21 cellular contexts compared by ENCODE assay signal in genomic region chr16:83308414-83308813, GRCh38.
"Had no signal": no experiment of that assay in that cellular context is flagged by ENCODE, and none has a peak within 500 bp of the region (broad histone marks: within the 10 kb centered on the region; RNA-seq: fewer than 3 reads in every experiment).

No MANE protein-coding gene starts in this region.

- H3K36me3 ChIP-seq: neutrophil, stomach, upper lobe of left lung had no signal

- H3K27ac ChIP-seq: body of pancreas, hepatocyte, neutrophil, parathyroid adenoma, stomach, upper lobe of left lung had no signal

- H3K36me3 Mint-ChIP-seq: activated naive CD4-positive, alpha-beta T cell treated with anti-CD3 and anti-CD28 coated beads, Interleukin-2, amount 50 U/mL, for 72 hours; natural killer cell had no signal

- H3K4me2 ChIP-seq: hepatocyte had no signal

- H3K4me1 Mint-ChIP-seq: activated CD4-positive, alpha-beta T cell treated with anti-CD3 and anti-CD28 coated beads, Interleukin-2, amount 10 ng/mL, durations not matched to agents 24 days and 14 days; activated T-helper 17 cell treated with anti-CD3 and anti-CD28 coated beads, Interleukin-2, amount 50 U/mL, for 72 hours; central memory CD8-positive, alpha-beta T cell; natural killer cell had no signal

- H3K9ac ChIP-seq: parathyroid adenoma had no signal

- DNase-seq: activated CD4-positive, alpha-beta T cell treated with anti-CD3 and anti-CD28 coated beads, Interleukin-2, amount 10 ng/mL, durations not matched to agents 24 days and 14 days; activated CD8-positive, alpha-beta T cell treated with anti-CD3 and anti-CD28 coated beads for 36 hours; body of pancreas; glutamatergic neuron; left ventricle myocardium superior; mammary epithelial cell; midbrain; natural killer cell; right cardiac atrium; stimulated activated CD4-positive, alpha-beta T cell treated with anti-CD3 and anti-CD28 coated beads, Interleukin-1b, Interleukin-23, amount 100 ng/mL, for 48 hours; stomach; upper lobe of left lung had no signal

- H3K79me2 ChIP-seq: hepatocyte, parathyroid adenoma had no signal

- H3K27me3 Mint-ChIP-seq: activated CD4-positive, alpha-beta T cell treated with anti-CD3 and anti-CD28 coated beads, Interleukin-2, amount 10 ng/mL, durations not matched to agents 24 days and 14 days had no signal

- H3K4me3 ChIP-seq: body of pancreas, coronary artery, hepatocyte, stomach, upper lobe of left lung had no signal

- H2AFZ ChIP-seq: hepatocyte, parathyroid adenoma had no signal

- ATAC-seq: activated CD8-positive, alpha-beta T cell treated with anti-CD3 and anti-CD28 coated beads for 36 hours; activated naive CD4-positive, alpha-beta T cell treated with anti-CD3 and anti-CD28 coated beads, Interleukin-2, amount 50 U/mL, for 72 hours; activated T-helper 17 cell treated with anti-CD3 and anti-CD28 coated beads, Interleukin-2, amount 50 U/mL, for 72 hours; body of pancreas; left ventricle myocardium superior; natural killer cell; SK-N-SH treated with all-trans-retinoic acid at 6 μM for 48 hours had no signal

- H3K4me1 ChIP-seq: body of pancreas, parathyroid adenoma, stomach, upper lobe of left lung had no signal

- H3K4me3 Mint-ChIP-seq: activated CD4-positive, alpha-beta T cell treated with anti-CD3 and anti-CD28 coated beads, Interleukin-2, amount 10 ng/mL, durations not matched to agents 24 days and 14 days; activated CD8-positive, alpha-beta T cell treated with anti-CD3 and anti-CD28 coated beads for 36 hours; activated T-helper 17 cell treated with anti-CD3 and anti-CD28 coated beads, Interleukin-2, amount 50 U/mL, for 72 hours; central memory CD8-positive, alpha-beta T cell; natural killer cell had no signal

- H3K9me3 ChIP-seq: body of pancreas, neutrophil, stomach, upper lobe of left lung had no signal

- H3K27me3 ChIP-seq: body of pancreas, neutrophil, upper lobe of left lung had no signal

- H3K9me3 Mint-ChIP-seq: activated CD4-positive, alpha-beta T cell treated with anti-CD3 and anti-CD28 coated beads, Interleukin-2, amount 10 ng/mL, durations not matched to agents 24 days and 14 days; activated CD8-positive, alpha-beta T cell treated with anti-CD3 and anti-CD28 coated beads for 36 hours; activated naive CD4-positive, alpha-beta T cell treated with anti-CD3 and anti-CD28 coated beads, Interleukin-2, amount 50 U/mL, for 72 hours; activated T-helper 17 cell treated with anti-CD3 and anti-CD28 coated beads, Interleukin-2, amount 50 U/mL, for 72 hours; central memory CD8-positive, alpha-beta T cell; natural killer cell had no signal

- FAIRE-seq: frontal cortex had no signal

- H3K27ac Mint-ChIP-seq: activated CD4-positive, alpha-beta T cell treated with anti-CD3 and anti-CD28 coated beads, Interleukin-2, amount 10 ng/mL, durations not matched to agents 24 days and 14 days; activated CD8-positive, alpha-beta T cell treated with anti-CD3 and anti-CD28 coated beads for 36 hours; activated naive CD4-positive, alpha-beta T cell treated with anti-CD3 and anti-CD28 coated beads, Interleukin-2, amount 50 U/mL, for 72 hours; activated T-helper 17 cell treated with anti-CD3 and anti-CD28 coated beads, Interleukin-2, amount 50 U/mL, for 72 hours; natural killer cell had no signal
